Comparison of ENCODE assay signal across 1 cellular context in the genomic region with DNA sequence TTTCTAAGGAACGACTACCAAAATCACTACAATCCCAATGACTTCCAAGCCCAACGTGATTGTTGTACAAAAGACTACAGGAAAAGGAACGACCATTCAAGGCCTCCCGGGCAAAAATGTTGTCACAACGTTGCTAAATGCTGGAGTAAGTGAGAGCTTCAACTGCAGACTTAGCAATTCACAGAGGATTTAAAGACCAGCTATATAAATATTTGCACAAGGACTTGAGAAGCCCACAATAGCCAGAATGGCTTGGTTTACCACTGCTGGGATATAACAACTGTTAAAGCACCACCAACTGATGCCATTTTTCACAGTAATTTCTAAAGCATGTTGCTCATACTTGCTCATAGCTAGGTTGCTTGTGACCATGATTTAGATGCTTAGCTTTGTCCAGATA.
TF ChIP-seq lines count a peak whose summit lies in the region.

No MANE protein-coding gene starts in this region.

TF ChIP-seq in WTC11, 78 proteins besides CTCF, POLR2A, EP300 and RAD21 (continued from another document):
- TF ChIP-seq, protein P1, sequence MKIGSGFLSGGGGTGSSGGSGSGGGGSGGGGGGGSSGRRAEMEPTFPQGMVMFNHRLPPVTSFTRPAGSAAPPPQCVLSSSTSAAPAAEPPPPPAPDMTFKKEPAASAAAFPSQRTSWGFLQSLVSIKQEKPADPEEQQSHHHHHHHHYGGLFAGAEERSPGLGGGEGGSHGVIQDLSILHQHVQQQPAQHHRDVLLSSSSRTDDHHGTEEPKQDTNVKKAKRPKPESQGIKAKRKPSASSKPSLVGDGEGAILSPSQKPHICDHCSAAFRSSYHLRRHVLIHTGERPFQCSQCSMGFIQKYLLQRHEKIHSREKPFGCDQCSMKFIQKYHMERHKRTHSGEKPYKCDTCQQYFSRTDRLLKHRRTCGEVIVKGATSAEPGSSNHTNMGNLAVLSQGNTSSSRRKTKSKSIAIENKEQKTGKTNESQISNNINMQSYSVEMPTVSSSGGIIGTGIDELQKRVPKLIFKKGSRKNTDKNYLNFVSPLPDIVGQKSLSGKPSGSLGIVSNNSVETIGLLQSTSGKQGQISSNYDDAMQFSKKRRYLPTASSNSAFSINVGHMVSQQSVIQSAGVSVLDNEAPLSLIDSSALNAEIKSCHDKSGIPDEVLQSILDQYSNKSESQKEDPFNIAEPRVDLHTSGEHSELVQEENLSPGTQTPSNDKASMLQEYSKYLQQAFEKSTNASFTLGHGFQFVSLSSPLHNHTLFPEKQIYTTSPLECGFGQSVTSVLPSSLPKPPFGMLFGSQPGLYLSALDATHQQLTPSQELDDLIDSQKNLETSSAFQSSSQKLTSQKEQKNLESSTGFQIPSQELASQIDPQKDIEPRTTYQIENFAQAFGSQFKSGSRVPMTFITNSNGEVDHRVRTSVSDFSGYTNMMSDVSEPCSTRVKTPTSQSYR (CRISPR knock-in tag; IDR thresholded peaks at IDR 0.05) = no peak
- TF ChIP-seq, protein P2, sequence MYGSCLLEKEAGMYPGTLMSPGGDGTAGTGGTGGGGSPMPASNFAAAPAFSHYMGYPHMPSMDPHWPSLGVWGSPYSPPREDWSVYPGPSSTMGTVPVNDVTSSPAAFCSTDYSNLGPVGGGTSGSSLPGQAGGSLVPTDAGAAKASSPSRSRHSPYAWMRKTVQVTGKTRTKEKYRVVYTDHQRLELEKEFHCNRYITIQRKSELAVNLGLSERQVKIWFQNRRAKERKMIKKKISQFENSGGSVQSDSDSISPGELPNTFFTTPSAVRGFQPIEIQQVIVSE (CRISPR knock-in tag; IDR thresholded peaks at IDR 0.05; ENCODE audit: borderline replicate concordance) = no peak
- no peak for TF ChIP-seq ELF4 (CRISPR knock-in tag; IDR thresholded peaks at IDR 0.05; ENCODE audit: low read depth)
- TF ChIP-seq, protein P3, sequence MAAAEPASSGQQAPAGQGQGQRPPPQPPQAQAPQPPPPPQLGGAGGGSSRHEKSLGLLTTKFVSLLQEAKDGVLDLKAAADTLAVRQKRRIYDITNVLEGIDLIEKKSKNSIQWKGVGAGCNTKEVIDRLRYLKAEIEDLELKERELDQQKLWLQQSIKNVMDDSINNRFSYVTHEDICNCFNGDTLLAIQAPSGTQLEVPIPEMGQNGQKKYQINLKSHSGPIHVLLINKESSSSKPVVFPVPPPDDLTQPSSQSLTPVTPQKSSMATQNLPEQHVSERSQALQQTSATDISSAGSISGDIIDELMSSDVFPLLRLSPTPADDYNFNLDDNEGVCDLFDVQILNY (CRISPR knock-in tag; IDR thresholded peaks at IDR 0.05) = no peak
